In the genomic region with DNA sequence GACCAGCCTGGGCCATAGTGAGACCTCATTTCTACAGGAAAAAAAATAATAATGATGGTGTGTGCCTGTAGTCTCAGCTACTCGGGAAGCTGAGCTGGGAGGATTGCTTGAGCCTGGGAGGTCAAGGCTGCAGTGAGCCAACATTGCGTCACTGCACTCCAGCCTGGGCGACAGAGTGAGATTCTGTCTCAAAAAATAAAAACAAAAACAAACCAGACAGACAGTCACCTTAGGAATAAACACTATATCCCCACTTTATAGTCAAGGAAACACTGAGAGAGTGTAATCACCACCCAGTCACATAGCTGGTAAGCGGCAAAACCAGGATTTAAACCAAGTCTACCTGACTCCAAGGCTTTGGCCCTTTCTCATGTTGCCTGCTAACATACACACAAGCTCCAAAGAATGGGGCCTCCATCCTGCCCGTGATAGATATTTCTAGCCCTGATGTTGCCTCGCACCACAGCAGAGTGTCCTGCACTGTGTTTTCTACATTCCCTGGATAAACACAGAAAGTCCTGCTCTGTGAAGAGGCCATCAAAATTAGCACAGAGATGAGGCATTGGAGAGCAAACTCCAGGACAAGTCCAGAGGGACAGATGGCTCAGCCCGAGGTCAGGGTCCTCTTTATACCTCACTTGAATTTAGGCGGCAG, we compare ENCODE assay signal across 34 cellular contexts.
A peak's percentile ranks its signal among the peaks of the same experiment; 100 is the strongest.
DNase-seq lines count a peak whose midpoint lies in the region; ATAC-seq and TF ChIP-seq lines count a peak whose summit lies in the region.
"Had no signal": no experiment of that assay in that cellular context is flagged by ENCODE, and none has a peak within 500 bp of the region (broad histone marks: within the 10 kb centered on the region; RNA-seq: fewer than 3 reads in every experiment).

No MANE protein-coding gene starts in this region.

- H3K9ac ChIP-seq in smooth muscle cell (ENCODE audit: low read depth) = no peak overlapping the region

- H3K27me3 ChIP-seq in left ventricle myocardium inferior (ENCODE audit: low read depth) = no peaks in the 10 kb centered on the region
- H3K27me3 ChIP-seq in adrenal gland = no peaks in the 10 kb centered on the region
- H3K27me3 ChIP-seq in smooth muscle cell (ENCODE audit: low read depth) = no peaks in the 10 kb centered on the region
- H3K27me3 ChIP-seq: spleen, vagina had no signal

- no peak for TF ChIP-seq POLR2A in adrenal gland (IDR thresholded peaks at IDR 0.05)

- TF ChIP-seq CTCF in left ventricle myocardium inferior (IDR thresholded peaks at IDR 0.05; ENCODE audit: borderline replicate concordance) (no peak), adrenal gland (IDR thresholded peaks at IDR 0.05) (no peak), smooth muscle cell (IDR thresholded peaks at IDR 0.05; ENCODE audit: borderline replicate concordance, insufficient read depth, poor library complexity, severe bottlenecking) (no peak)

- no peaks in the 10 kb centered on the region for H3K79me2 ChIP-seq in smooth muscle cell (ENCODE audit: low read depth)

- H3K4me1 ChIP-seq in left ventricle myocardium inferior = peaks cover 30% of the 10 kb centered on the region
- peaks cover 15 to 30% of the 10 kb centered on the region in 2 donors for H3K4me1 ChIP-seq in adrenal gland (replicated peaks in 1 of 2)
- peaks cover 3% of the 10 kb centered on the region for H3K4me1 ChIP-seq in smooth muscle cell (ENCODE audit: low read depth)

- H3F3A ChIP-seq in smooth muscle cell (ENCODE audit: low read depth) = no peaks in the 10 kb centered on the region

- no peak overlapping the region for H3K4me2 ChIP-seq in smooth muscle cell

- intact Hi-C loops in left ventricle myocardium inferior (cut with micrococcal nuclease) = no loop called here
- intact Hi-C loops in Right ventricle myocardium inferior (cut with DNase I) = no loop called here
- intact Hi-C loops in adrenal gland (cut with DNase I) = loop anchor here in 1 of 2 donors (10.0 kb wide), 1 partner anchor 53 kb away; no protein-coding TSS in a partner anchor

- 43 to 56% (median 53%) methylated on average over 6 to 8 of the region's 8 CpGs for WGBS in adrenal gland, 4 donors
- 60% methylated on average over 8 of the region's 8 CpGs for WGBS in smooth muscle cell (ENCODE audit: low lambda C conversion rate)

- H2AFZ ChIP-seq in smooth muscle cell (ENCODE audit: low read depth) = peak overlapping the region; percentile 70

- DNase-seq in left ventricle myocardium inferior (no peak), Right ventricle myocardium inferior (ENCODE audit: missing footprints) (no peak), adrenal gland (peak; percentile 56 to 81 (median 71)), left lobe of liver (ENCODE audit: low spot score) (no peak), smooth muscle cell (lab: John Stamatoyannopoulos, UW; ENCODE audit: unreplicated experiment) (no peak), DMS79 treated with DMSO at 0.1 percent for 48 hours (lab: John Stamatoyannopoulos, UW) (no peak)
- DNase-seq: activated CD4-positive, alpha-beta T cell treated with anti-CD3 and anti-CD28 coated beads, Interleukin-2, amount 10 ng/mL, durations not matched to agents 24 days and 14 days; activated gamma-delta T cell; activated naive CD8-positive, alpha-beta T cell treated with anti-CD3 and anti-CD28 coated beads, Interleukin-2, amount 10 ng/mL, durations not matched to agents 7 days and 5 days; activated T-cell treated with anti-CD3 and anti-CD28 coated beads, Interleukin-2, amount 50 U/mL, for 4 hours; AML-193; CD4-positive, CD25-positive, alpha-beta regulatory T cell; central memory CD4-positive, alpha-beta T cell; effector memory CD8-positive, alpha-beta T cell; erythroblast; foreskin melanocyte; H7; Karpas-422; kidney glomerular epithelial cell; NCI-H1436; NCI-H2081; NCI-H2227 treated with DMSO at 0.1 percent for 48 hours; NCI-H526 treated with DMSO at 0.1 percent for 48 hours; NK-92 treated with Interleukin-12 subunit alpha and Interleukin-12 subunit beta, amount 100 ng/mL, for 24 hours; PC-3; SHP77; spleen; stimulated activated CD4-positive, alpha-beta T cell treated with anti-CD3 and anti-CD28 coated beads, Interleukin-2, amount 100 ng/mL, for 24 hours; SW 1271; WERI-Rb-1 had no signal

- no peak for ATAC-seq in Right ventricle myocardium inferior
- ATAC-seq in left lobe of liver = peak; percentile 64
- ATAC-seq in GM21723 (IDR thresholded peaks at IDR 0.05; ENCODE audit: unreplicated experiment) = no peak
- ATAC-seq in GM18870 (IDR thresholded peaks at IDR 0.05; ENCODE audit: unreplicated experiment) = no peak
- ATAC-seq: activated T-cell treated with anti-CD3 and anti-CD28 coated beads, Interleukin-2, amount 50 U/mL, for 4 hours; effector memory CD8-positive, alpha-beta T cell; PC-3 had no signal

- H4K20me1 ChIP-seq in smooth muscle cell (ENCODE audit: low read depth) = no peaks in the 10 kb centered on the region

- H3K9me3 ChIP-seq in left ventricle myocardium inferior (replicated peaks) = no peaks in the 10 kb centered on the region
- no peaks in the 10 kb centered on the region for H3K9me3 ChIP-seq in adrenal gland (replicated peaks in 1 of 3)
- H3K9me3 ChIP-seq in smooth muscle cell (replicated peaks; ENCODE audit: low read depth) = no peaks in the 10 kb centered on the region
- H3K9me3 ChIP-seq: spleen, vagina had no signal

- H3K4me3 ChIP-seq in left ventricle myocardium inferior (no peak overlapping the region), adrenal gland (no peak overlapping the region), smooth muscle cell (no peak overlapping the region)
- H3K4me3 ChIP-seq: spleen, vagina had no signal

- H3K27ac ChIP-seq in left ventricle myocardium inferior (replicated peaks) (peak overlapping the region; percentile 36), adrenal gland (peak overlapping the region in 4 of 5 donors; percentile 16 to 82 (median 65)), smooth muscle cell (ENCODE audit: low read depth) (peak overlapping the region; percentile 59)
- H3K27ac ChIP-seq: HL-60, vagina, WERI-Rb-1 had no signal

- H3K36me3 ChIP-seq in left ventricle myocardium inferior (no peaks in the 10 kb centered on the region), adrenal gland (replicated peaks in 1 of 2) (no peaks in the 10 kb centered on the region), smooth muscle cell (ENCODE audit: low read depth) (no peaks in the 10 kb centered on the region)
- H3K36me3 ChIP-seq: spleen, vagina, WERI-Rb-1 had no signal

Comparison
In these comparisons a context has a peak if more than half of its experiments do, and no peak if none do; other contexts are left out.
1. DNase-seq: peak in adrenal gland (7 of 7); none in left ventricle myocardium inferior (single experiment), Right ventricle myocardium inferior (single experiment), left lobe of liver (single experiment), smooth muscle cell (single experiment) and DMS79 treated with DMSO at 0.1 percent for 48 hours (single experiment).
2. Peak in every context shown above with its lines, with median percentiles within 50 percentile points of each other: H3K27ac ChIP-seq.